27 cellular contexts compared by ENCODE assay signal in genomic region chr4:63526251-63526650, GRCh38.
"Had no signal": no experiment of that assay in that cellular context is flagged by ENCODE, and none has a peak within 500 bp of the region (broad histone marks: within the 10 kb centered on the region; RNA-seq: fewer than 3 reads in every experiment).

No MANE protein-coding gene starts in this region.

- H3K4me3 ChIP-seq: left lung, lower lobe of right lung, pancreas, prostate gland, smooth muscle cell, stomach, testis, thyroid gland, transverse colon, upper lobe of right lung had no signal

- H3K36me3 ChIP-seq: left lung, lower lobe of right lung, pancreas, prostate gland, stomach, thyroid gland, transverse colon, upper lobe of right lung had no signal

- H3K4me1 ChIP-seq: left lung, lower lobe of right lung, pancreas, prostate gland, stomach, testis, thyroid gland, transverse colon, upper lobe of right lung had no signal

- DNase-seq: hypothalamus; immature natural killer cell; kidney; left colon; left lung; lower lobe of right lung; mammary epithelial cell; mesenchymal stem cell; naive thymus-derived CD8-positive, alpha-beta T cell; nucleus accumbens; pancreas; posterior cingulate gyrus; retina; right cardiac atrium; stimulated activated CD4-positive, alpha-beta T cell treated with anti-CD3 and anti-CD28 coated beads, Interleukin-1b, Interleukin-23, amount 100 ng/mL, for 48 hours; stimulated activated CD4-positive, alpha-beta T cell treated with anti-CD3 and anti-CD28 coated beads, Interleukin-2, amount 100 ng/mL, for 48 hours; stimulated activated CD4-positive, alpha-beta T cell treated with anti-CD3 and anti-CD28 coated beads, Interleukin-4, amount 100 ng/mL, for 4 hours; stimulated activated CD8-positive, alpha-beta memory T cell treated with anti-CD3 and anti-CD28 coated beads, Interleukin-4, amount 100 ng/mL, for 48 hours; stimulated activated naive B cell treated with anti-CD40 and anti-IgM and Interleukin-4, amounts not matched to agents 10 μg/mL and 1 μg/mL and 100 μg/mL, for 72 hours; stimulated activated naive CD8-positive, alpha-beta T cell treated with anti-CD3 and anti-CD28 coated beads, Interleukin-15, Interleukin-2, amounts not matched to agents 100 U/mL and 50 U/mL, for 24 hours; stomach; testis; thyroid gland; transverse colon; upper lobe of right lung had no signal

- H3K27ac ChIP-seq: left lung, lower lobe of right lung, pancreas, prostate gland, stomach, testis, thyroid gland, transverse colon, upper lobe of right lung had no signal

- H3K9me3 ChIP-seq: prostate gland, testis, thyroid gland, upper lobe of right lung had no signal

- H3K27me3 ChIP-seq: left lung, pancreas, stomach, testis, thyroid gland, transverse colon, upper lobe of right lung had no signal

- ATAC-seq: left colon; left lung; lower lobe of right lung; naive thymus-derived CD8-positive, alpha-beta T cell; pancreas; right cardiac atrium; stimulated activated naive B cell treated with anti-CD40 and anti-IgM and Interleukin-4, amounts not matched to agents 10 μg/mL and 1 μg/mL and 100 μg/mL, for 72 hours; stimulated activated naive CD8-positive, alpha-beta T cell treated with anti-CD3 and anti-CD28 coated beads, Interleukin-15, Interleukin-2, amounts not matched to agents 100 U/mL and 50 U/mL, for 24 hours; upper lobe of right lung had no signal
